1 cellular context compared by ENCODE assay signal in the genomic region with DNA sequence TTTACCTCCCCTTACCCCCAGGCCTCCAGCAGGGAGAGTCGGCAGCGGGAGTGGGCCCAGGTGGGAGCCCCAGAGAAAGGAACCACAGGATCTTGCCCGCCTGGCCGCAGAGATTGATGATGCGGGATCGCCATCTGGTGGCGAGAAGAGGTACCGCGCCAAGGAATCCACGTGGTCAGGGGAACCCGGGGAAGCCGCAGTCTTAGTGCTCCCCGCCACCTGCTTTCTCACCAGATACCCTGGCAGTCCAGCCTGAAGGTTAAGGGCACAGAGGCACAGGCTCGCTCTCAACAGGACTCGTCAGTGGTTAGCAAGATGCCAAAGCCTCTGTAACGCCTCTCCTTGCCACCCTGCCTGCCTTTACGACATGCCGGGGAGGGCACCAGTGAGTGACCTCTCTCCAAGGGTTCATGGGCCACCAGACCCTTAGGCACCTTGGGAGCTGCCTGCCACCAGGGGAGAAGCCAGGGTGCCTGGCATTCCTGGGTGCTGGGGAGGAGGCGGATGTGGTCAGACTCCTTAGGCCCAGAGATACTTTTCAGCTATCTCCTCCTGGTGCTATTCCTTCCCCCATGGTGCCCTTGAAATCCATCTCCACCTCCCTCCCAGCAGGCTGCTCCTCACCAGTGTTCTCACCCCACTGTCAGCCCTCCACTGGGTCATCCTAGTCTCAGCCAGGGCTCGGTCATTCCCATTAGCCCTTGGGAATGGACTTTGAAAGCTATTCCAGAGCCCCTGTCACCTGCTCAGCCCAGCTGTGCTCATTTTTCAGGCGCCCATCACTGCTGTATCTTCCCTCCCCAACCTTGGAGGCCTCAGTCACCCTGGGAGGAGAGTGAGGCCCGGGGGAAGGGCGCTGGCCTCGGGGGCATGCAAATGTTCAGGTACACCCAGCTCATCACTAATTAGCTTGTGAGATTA.
A peak's percentile ranks its signal among the peaks of the same experiment; 100 is the strongest.
TF ChIP-seq lines count a peak whose summit lies in the region.

No MANE protein-coding gene starts in this region.

TF ChIP-seq in HepG2, 621 proteins besides CTCF, POLR2A, EP300 and RAD21 (continued from another document and continues in another):
- TF ChIP-seq HNF1A (IDR thresholded peaks at IDR 0.05; ENCODE audit: low read depth) = no peak
- no peak for TF ChIP-seq HNF1A (CRISPR knock-in tag; IDR thresholded peaks at IDR 0.05; ENCODE audit: borderline replicate concordance)
- 0 out of 2 replicates have a peak, but pooled peaks have one; percentile 51 for TF ChIP-seq MLX (CRISPR knock-in tag; IDR thresholded peaks at IDR 0.05)
- 0 out of 2 replicates have a peak, but pooled peaks have one; percentile 34 for TF ChIP-seq MED13 (CRISPR knock-in tag; IDR thresholded peaks at IDR 0.05)
- 0 out of 2 replicates have a peak, but pooled peaks have one; percentile 38 for TF ChIP-seq ZNF446 (CRISPR knock-in tag; IDR thresholded peaks at IDR 0.05)
- TF ChIP-seq, protein P1, sequence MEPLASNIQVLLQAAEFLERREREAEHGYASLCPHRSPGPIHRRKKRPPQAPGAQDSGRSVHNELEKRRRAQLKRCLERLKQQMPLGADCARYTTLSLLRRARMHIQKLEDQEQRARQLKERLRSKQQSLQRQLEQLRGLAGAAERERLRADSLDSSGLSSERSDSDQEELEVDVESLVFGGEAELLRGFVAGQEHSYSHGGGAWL (CRISPR knock-in tag; IDR thresholded peaks at IDR 0.05) = peak; percentile 77; the same call in 1 of the 2 replicates
- peak; percentile 37; the same call in 1 of the 2 replicates for TF ChIP-seq ZNF274 (CRISPR knock-in tag; IDR thresholded peaks at IDR 0.05)
- TF ChIP-seq CSRNP2 (CRISPR knock-in tag; conservative IDR thresholded peaks at IDR 0.05; ENCODE audit: low read depth) = no peak
- 0 out of 2 replicates have a peak, but pooled peaks have one; percentile 22 for TF ChIP-seq ZNF776 (CRISPR knock-in tag; IDR thresholded peaks at IDR 0.05)
- peak; percentile 95 for TF ChIP-seq MXD4 (CRISPR knock-in tag; IDR thresholded peaks at IDR 0.05)
- TF ChIP-seq, protein P2, sequence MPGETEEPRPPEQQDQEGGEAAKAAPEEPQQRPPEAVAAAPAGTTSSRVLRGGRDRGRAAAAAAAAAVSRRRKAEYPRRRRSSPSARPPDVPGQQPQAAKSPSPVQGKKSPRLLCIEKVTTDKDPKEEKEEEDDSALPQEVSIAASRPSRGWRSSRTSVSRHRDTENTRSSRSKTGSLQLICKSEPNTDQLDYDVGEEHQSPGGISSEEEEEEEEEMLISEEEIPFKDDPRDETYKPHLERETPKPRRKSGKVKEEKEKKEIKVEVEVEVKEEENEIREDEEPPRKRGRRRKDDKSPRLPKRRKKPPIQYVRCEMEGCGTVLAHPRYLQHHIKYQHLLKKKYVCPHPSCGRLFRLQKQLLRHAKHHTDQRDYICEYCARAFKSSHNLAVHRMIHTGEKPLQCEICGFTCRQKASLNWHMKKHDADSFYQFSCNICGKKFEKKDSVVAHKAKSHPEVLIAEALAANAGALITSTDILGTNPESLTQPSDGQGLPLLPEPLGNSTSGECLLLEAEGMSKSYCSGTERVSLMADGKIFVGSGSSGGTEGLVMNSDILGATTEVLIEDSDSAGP (CRISPR knock-in tag; IDR thresholded peaks at IDR 0.05; ENCODE audit: borderline replicate concordance) = peak; percentile 78; the same call in 1 of the 2 replicates
- 0 out of 2 replicates have a peak, but pooled peaks have one; percentile 10 for TF ChIP-seq ZFX (CRISPR knock-in tag; IDR thresholded peaks at IDR 0.05; ENCODE audit: low read depth)
- peak; percentile 80; the same call in 1 of the 2 replicates for TF ChIP-seq ZNF580 (CRISPR knock-in tag; IDR thresholded peaks at IDR 0.05; ENCODE audit: borderline replicate concordance, low read depth)
- TF ChIP-seq ZNF619 (CRISPR knock-in tag; IDR thresholded peaks at IDR 0.05) = peak; percentile 43; the same call in 1 of the 2 replicates
- TF ChIP-seq HDAC6 (IDR thresholded peaks at IDR 0.05; ENCODE audit: low read depth, low read length) = no peak
- TF ChIP-seq TAF15 (IDR thresholded peaks at IDR 0.05; ENCODE audit: low read depth, low read length, poor library complexity, severe bottlenecking) = no peak
- TF ChIP-seq, protein P3, sequence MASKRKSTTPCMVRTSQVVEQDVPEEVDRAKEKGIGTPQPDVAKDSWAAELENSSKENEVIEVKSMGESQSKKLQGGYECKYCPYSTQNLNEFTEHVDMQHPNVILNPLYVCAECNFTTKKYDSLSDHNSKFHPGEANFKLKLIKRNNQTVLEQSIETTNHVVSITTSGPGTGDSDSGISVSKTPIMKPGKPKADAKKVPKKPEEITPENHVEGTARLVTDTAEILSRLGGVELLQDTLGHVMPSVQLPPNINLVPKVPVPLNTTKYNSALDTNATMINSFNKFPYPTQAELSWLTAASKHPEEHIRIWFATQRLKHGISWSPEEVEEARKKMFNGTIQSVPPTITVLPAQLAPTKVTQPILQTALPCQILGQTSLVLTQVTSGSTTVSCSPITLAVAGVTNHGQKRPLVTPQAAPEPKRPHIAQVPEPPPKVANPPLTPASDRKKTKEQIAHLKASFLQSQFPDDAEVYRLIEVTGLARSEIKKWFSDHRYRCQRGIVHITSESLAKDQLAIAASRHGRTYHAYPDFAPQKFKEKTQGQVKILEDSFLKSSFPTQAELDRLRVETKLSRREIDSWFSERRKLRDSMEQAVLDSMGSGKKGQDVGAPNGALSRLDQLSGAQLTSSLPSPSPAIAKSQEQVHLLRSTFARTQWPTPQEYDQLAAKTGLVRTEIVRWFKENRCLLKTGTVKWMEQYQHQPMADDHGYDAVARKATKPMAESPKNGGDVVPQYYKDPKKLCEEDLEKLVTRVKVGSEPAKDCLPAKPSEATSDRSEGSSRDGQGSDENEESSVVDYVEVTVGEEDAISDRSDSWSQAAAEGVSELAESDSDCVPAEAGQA (IDR thresholded peaks at IDR 0.05; ENCODE audit: low read depth) = no peak
- TF ChIP-seq, protein P3 (CRISPR knock-in tag; IDR thresholded peaks at IDR 0.05; ENCODE audit: borderline replicate concordance) = no peak
- 0 out of 2 replicates have a peak, but pooled peaks have one; percentile 15 for TF ChIP-seq ZBTB38 (CRISPR knock-in tag; IDR thresholded peaks at IDR 0.05)
- TF ChIP-seq RFXAP (CRISPR knock-in tag; IDR thresholded peaks at IDR 0.05; ENCODE audit: borderline replicate concordance) = peak; percentile 65; the same call in 1 of the 2 replicates
- no peak for TF ChIP-seq ATF5 (CRISPR knock-in tag; IDR thresholded peaks at IDR 0.05; ENCODE audit: low read depth)
- peak; percentile 79 for TF ChIP-seq NRL (CRISPR knock-in tag; IDR thresholded peaks at IDR 0.05; ENCODE audit: borderline replicate concordance)
- TF ChIP-seq, protein P4, sequence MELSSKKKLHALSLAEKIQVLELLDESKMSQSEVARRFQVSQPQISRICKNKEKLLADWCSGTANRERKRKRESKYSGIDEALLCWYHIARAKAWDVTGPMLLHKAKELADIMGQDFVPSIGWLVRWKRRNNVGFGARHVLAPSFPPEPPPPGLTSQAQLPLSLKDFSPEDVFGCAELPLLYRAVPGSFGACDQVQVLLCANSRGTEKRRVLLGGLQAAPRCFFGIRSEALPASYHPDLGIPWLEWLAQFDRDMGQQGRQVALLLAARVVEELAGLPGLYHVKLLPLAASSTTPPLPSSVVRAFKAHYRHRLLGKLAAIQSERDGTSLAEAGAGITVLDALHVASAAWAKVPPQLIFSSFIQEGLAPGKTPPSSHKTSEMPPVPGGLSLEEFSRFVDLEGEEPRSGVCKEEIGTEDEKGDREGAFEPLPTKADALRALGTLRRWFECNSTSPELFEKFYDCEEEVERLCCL (CRISPR knock-in tag; IDR thresholded peaks at IDR 0.05; ENCODE audit: borderline replicate concordance) = no peak
- TF ChIP-seq YEATS2 (CRISPR knock-in tag; IDR thresholded peaks at IDR 0.05; ENCODE audit: borderline replicate concordance) = peak; percentile 49; the same call in 1 of the 2 replicates
- TF ChIP-seq TEAD3 (CRISPR knock-in tag; optimal IDR thresholded peaks at IDR 0.05; ENCODE audit: borderline replicate concordance) = peak; percentile 79
- TF ChIP-seq, protein P5, sequence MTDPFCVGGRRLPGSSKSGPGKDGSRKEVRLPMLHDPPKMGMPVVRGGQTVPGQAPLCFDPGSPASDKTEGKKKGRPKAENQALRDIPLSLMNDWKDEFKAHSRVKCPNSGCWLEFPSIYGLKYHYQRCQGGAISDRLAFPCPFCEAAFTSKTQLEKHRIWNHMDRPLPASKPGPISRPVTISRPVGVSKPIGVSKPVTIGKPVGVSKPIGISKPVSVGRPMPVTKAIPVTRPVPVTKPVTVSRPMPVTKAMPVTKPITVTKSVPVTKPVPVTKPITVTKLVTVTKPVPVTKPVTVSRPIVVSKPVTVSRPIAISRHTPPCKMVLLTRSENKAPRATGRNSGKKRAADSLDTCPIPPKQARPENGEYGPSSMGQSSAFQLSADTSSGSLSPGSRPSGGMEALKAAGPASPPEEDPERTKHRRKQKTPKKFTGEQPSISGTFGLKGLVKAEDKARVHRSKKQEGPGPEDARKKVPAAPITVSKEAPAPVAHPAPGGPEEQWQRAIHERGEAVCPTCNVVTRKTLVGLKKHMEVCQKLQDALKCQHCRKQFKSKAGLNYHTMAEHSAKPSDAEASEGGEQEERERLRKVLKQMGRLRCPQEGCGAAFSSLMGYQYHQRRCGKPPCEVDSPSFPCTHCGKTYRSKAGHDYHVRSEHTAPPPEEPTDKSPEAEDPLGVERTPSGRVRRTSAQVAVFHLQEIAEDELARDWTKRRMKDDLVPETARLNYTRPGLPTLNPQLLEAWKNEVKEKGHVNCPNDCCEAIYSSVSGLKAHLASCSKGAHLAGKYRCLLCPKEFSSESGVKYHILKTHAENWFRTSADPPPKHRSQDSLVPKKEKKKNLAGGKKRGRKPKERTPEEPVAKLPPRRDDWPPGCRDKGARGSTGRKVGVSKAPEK (CRISPR knock-in tag; IDR thresholded peaks at IDR 0.05; ENCODE audit: borderline replicate concordance) = no peak
- TF ChIP-seq HNRNPK (IDR thresholded peaks at IDR 0.05; ENCODE audit: low read depth, low read length, poor library complexity, severe bottlenecking) = no peak
- peak; percentile 95 for TF ChIP-seq ZSCAN25 (CRISPR knock-in tag; IDR thresholded peaks at IDR 0.05)
- TF ChIP-seq SP4 (CRISPR knock-in tag; IDR thresholded peaks at IDR 0.05) = 0 out of 2 replicates have a peak, but pooled peaks have one; percentile 3
